2 cellular contexts compared by ENCODE assay signal in genomic region chr6:22221211-22221610, GRCh38.
TF ChIP-seq lines count a peak whose summit lies in the region.

No MANE protein-coding gene starts in this region.

TF ChIP-seq in A549, 52 proteins besides CTCF, POLR2A, EP300 and RAD21 (continued from another document):
- TF ChIP-seq, protein P1, sequence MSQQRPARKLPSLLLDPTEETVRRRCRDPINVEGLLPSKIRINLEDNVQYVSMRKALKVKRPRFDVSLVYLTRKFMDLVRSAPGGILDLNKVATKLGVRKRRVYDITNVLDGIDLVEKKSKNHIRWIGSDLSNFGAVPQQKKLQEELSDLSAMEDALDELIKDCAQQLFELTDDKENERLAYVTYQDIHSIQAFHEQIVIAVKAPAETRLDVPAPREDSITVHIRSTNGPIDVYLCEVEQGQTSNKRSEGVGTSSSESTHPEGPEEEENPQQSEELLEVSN (IDR thresholded peaks at IDR 0.05; ENCODE audit: borderline replicate concordance, low read depth): no peak
- TF ChIP-seq JUNB (IDR thresholded peaks at IDR 0.05): no peak
- no peak for TF ChIP-seq ZC3H11A (IDR thresholded peaks at IDR 0.05)
- TF ChIP-seq HMGXB4 (CRISPR knock-in tag; IDR thresholded peaks at IDR 0.05; ENCODE audit: borderline replicate concordance): no peak
- TF ChIP-seq MAZ (IDR thresholded peaks at IDR 0.05; ENCODE audit: borderline replicate concordance, low read depth, low read length): no peak
- no peak for TF ChIP-seq CHD2 (IDR thresholded peaks at IDR 0.05; ENCODE audit: low read length, partially characterized antibody)

TF ChIP-seq in IMR-90, 13 proteins besides CTCF, POLR2A, EP300 and RAD21 (continued from another document):
- no peak for TF ChIP-seq ELK1 (IDR thresholded peaks at IDR 0.05; ENCODE audit: borderline replicate concordance, low read depth, low read length)
- no peak for TF ChIP-seq MAZ (IDR thresholded peaks at IDR 0.05; ENCODE audit: borderline replicate concordance, low read depth, low read length)
- no peak for TF ChIP-seq RFX5 (IDR thresholded peaks at IDR 0.05; ENCODE audit: low read depth, low read length)
- TF ChIP-seq, protein P2, sequence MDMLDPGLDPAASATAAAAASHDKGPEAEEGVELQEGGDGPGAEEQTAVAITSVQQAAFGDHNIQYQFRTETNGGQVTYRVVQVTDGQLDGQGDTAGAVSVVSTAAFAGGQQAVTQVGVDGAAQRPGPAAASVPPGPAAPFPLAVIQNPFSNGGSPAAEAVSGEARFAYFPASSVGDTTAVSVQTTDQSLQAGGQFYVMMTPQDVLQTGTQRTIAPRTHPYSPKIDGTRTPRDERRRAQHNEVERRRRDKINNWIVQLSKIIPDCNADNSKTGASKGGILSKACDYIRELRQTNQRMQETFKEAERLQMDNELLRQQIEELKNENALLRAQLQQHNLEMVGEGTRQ (IDR thresholded peaks at IDR 0.05; ENCODE audit: low read depth, low read length): no peak
- no peak for TF ChIP-seq MAFK (IDR thresholded peaks at IDR 0.05; ENCODE audit: low read depth, low read length)
- TF ChIP-seq MXI1 (IDR thresholded peaks at IDR 0.05; ENCODE audit: borderline replicate concordance, low read depth, low read length): no peak
- TF ChIP-seq RCOR1 (IDR thresholded peaks at IDR 0.05; ENCODE audit: insufficient replicate concordance, low read length): no peak
- TF ChIP-seq NFE2L2 (IDR thresholded peaks at IDR 0.05; ENCODE audit: low read depth, low read length): no peak
- no peak for TF ChIP-seq BHLHE40 (IDR thresholded peaks at IDR 0.05; ENCODE audit: low read depth, low read length)
- no peak for TF ChIP-seq SMC3 (IDR thresholded peaks at IDR 0.05; ENCODE audit: low read depth, low read length)
